ENCODE assay signal across 25 cellular contexts in the genomic region with DNA sequence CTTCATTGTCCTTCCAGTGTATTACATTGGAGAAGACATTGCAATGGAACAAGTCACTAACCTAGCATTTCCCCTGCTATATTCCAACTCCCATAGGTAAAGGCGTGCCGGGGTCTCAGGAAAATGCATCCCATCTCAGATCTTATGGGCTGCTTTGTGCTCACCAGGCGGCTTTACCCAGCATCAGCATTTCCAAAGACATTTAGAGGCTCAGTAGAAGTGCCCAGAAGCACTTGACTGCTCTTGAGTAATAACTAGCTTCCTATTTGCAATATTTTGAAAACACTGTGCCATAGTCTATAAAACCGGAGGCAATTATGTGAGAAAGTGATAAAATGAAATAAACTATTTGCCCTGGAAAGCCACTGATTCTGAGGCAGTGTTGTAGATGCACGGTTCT.
DNase-seq lines count a peak whose midpoint lies in the region; ATAC-seq and TF ChIP-seq lines count a peak whose summit lies in the region.
"Had no signal": no experiment of that assay in that cellular context is flagged by ENCODE, and none has a peak within 500 bp of the region (broad histone marks: within the 10 kb centered on the region; RNA-seq: fewer than 3 reads in every experiment).

No MANE protein-coding gene starts in this region.

- no peaks in the 10 kb centered on the region for H3K27me3 Mint-ChIP-seq in stimulated activated naive B cell treated with anti-CD40 and anti-IgM and Interleukin-4, amounts not matched to agents 10 μg/mL and 1 μg/mL and 100 μg/mL, for 72 hours
- H3K27me3 Mint-ChIP-seq: CD4-positive, CD25-positive, alpha-beta regulatory T cell; T-cell had no signal

- H3K9me3 ChIP-seq in left ventricle myocardium inferior (replicated peaks): no peaks in the 10 kb centered on the region
- H3K9me3 ChIP-seq: A549, SJCRH30 had no signal

- no peaks in the 10 kb centered on the region for H3K4me1 Mint-ChIP-seq in stimulated activated naive B cell treated with anti-CD40 and anti-IgM and Interleukin-4, amounts not matched to agents 10 μg/mL and 1 μg/mL and 100 μg/mL, for 72 hours
- H3K4me1 Mint-ChIP-seq: B cell; CD4-positive, CD25-positive, alpha-beta regulatory T cell had no signal

- no peaks in the 10 kb centered on the region for H3K36me3 ChIP-seq in left ventricle myocardium inferior
- H3K36me3 ChIP-seq: SJCRH30 had no signal

- no peaks in the 10 kb centered on the region for H3K27me3 ChIP-seq in left ventricle myocardium inferior (ENCODE audit: low read depth)
- H3K27me3 ChIP-seq: SJCRH30 had no signal

- intact Hi-C loops in left ventricle myocardium superior (cut with micrococcal nuclease) (no loop called here), left ventricle myocardium inferior (cut with micrococcal nuclease) (no loop called here)

- ATAC-seq in left ventricle myocardium superior (peak; percentile 24), HG03378 (IDR thresholded peaks at IDR 0.05; ENCODE audit: unreplicated experiment) (no peak)
- no peak for ATAC-seq in stimulated activated naive B cell treated with anti-CD40 and anti-IgM and Interleukin-4, amounts not matched to agents 10 μg/mL and 1 μg/mL and 100 μg/mL, for 72 hours (replicated peaks)
- ATAC-seq: A549, T-cell had no signal

- peaks cover 3% of the 10 kb centered on the region for H3K4me1 ChIP-seq in left ventricle myocardium inferior
- H3K4me1 ChIP-seq: A549 had no signal

- DNase-seq in left ventricle myocardium superior (no peak), left ventricle myocardium inferior (no peak), NOMO-1 treated with dmso at 0.1 percent for 144 hours (lab: John Stamatoyannopoulos, UW; ENCODE audit: unreplicated experiment) (peak; percentile 55), coronary artery (ENCODE audit: low spot score) (no peak), C1 segment of cervical spinal cord (lab: John Stamatoyannopoulos, UW) (no peak), LoVo (ENCODE audit: low spot score) (no peak)
- DNase-seq in stimulated activated naive B cell treated with anti-CD40 and anti-IgM and Interleukin-4, amounts not matched to agents 10 μg/mL and 1 μg/mL and 100 μg/mL, for 72 hours: no peak
- DNase-seq: CD4-positive, CD25-positive, alpha-beta regulatory T cell; COR-L47; DND-41; H7; IMR-90; NCI-H1092 treated with DMSO at 0.1 percent for 48 hours; NCI-H2081; NCI-H2171; NCI-H345; NCI-H524; NCI-H774; PC-9; RPMI8226; SJCRH30; T-cell had no signal

- no peak overlapping the region for H3K4me3 ChIP-seq in left ventricle myocardium inferior
- H3K4me3 ChIP-seq in coronary artery: no peak overlapping the region
- H3K4me3 ChIP-seq: A549, PC-9, SJCRH30 had no signal

- no peaks in the 10 kb centered on the region for H3K9me3 Mint-ChIP-seq in stimulated activated naive B cell treated with anti-CD40 and anti-IgM and Interleukin-4, amounts not matched to agents 10 μg/mL and 1 μg/mL and 100 μg/mL, for 72 hours
- H3K9me3 Mint-ChIP-seq: CD4-positive, CD25-positive, alpha-beta regulatory T cell; T-cell had no signal

- no peak overlapping the region for H3K27ac Mint-ChIP-seq in stimulated activated naive B cell treated with anti-CD40 and anti-IgM and Interleukin-4, amounts not matched to agents 10 μg/mL and 1 μg/mL and 100 μg/mL, for 72 hours
- H3K27ac Mint-ChIP-seq: B cell; CD4-positive, CD25-positive, alpha-beta regulatory T cell; T-cell had no signal

- no peaks in the 10 kb centered on the region for H3K36me3 Mint-ChIP-seq in stimulated activated naive B cell treated with anti-CD40 and anti-IgM and Interleukin-4, amounts not matched to agents 10 μg/mL and 1 μg/mL and 100 μg/mL, for 72 hours
- H3K36me3 Mint-ChIP-seq: CD4-positive, CD25-positive, alpha-beta regulatory T cell; T-cell had no signal

- no peak overlapping the region for H3K4me3 Mint-ChIP-seq in stimulated activated naive B cell treated with anti-CD40 and anti-IgM and Interleukin-4, amounts not matched to agents 10 μg/mL and 1 μg/mL and 100 μg/mL, for 72 hours
- H3K4me3 Mint-ChIP-seq: B cell; CD4-positive, CD25-positive, alpha-beta regulatory T cell; T-cell had no signal

- H3K27ac ChIP-seq in left ventricle myocardium inferior (replicated peaks) (no peak overlapping the region), coronary artery (peak overlapping the region; percentile 6 to 11)
- H3K27ac ChIP-seq: A549, PC-9, SJCRH30 had no signal

- TF ChIP-seq CTCF in left ventricle myocardium inferior (IDR thresholded peaks at IDR 0.05; ENCODE audit: borderline replicate concordance) (no peak), coronary artery (IDR thresholded peaks at IDR 0.05) (no peak)
